Comparison of ENCODE assay signal across 11 cellular contexts in the genomic region with DNA sequence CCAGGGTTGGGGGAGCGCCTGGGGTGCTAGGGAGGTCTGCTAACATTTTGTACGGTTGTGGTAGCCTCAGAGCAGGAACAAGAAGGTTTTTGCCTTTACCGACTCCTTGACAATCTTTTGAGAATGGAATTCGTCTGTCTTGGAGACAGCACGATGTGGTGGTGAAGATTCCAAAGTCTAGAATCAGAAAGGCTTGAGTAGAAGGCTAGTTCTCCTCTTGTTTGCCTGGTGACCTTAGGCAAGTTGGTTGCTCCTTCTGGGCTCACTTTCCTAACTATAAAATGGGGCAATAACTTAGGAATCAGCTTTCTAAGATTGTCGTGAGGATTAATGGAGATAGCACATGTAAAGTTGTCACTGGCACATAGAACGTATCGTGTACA. TPM values are rescaled to one million over a fixed set of nuclear protein-coding genes. Genes with fewer than 3 reads are reported as not detected.
A peak's percentile ranks its signal among the peaks of the same experiment; 100 is the strongest.
DNase-seq lines count a peak whose midpoint lies in the region; ATAC-seq, FAIRE-seq and TF ChIP-seq lines count a peak whose summit lies in the region.
"Had no signal": no experiment of that assay in that cellular context is flagged by ENCODE, and none has a peak within 500 bp of the region (broad histone marks: within the 10 kb centered on the region; RNA-seq: fewer than 3 reads in every experiment).

No MANE protein-coding gene starts in this region.

- H3K4me1 Mint-ChIP-seq in endothelial cell (ENCODE audit: unreplicated experiment) = peaks cover 8% of the 10 kb centered on the region
- H3K4me1 Mint-ChIP-seq in neural progenitor cell = peaks cover 13% of the 10 kb centered on the region

- H3K4me3 Mint-ChIP-seq in endothelial cell (ENCODE audit: unreplicated experiment) = peak overlapping the region; percentile 88
- peak overlapping the region; percentile 85 for H3K4me3 Mint-ChIP-seq in neural progenitor cell

- no peaks in the 10 kb centered on the region for H4K20me1 ChIP-seq in neural progenitor cell (ENCODE audit: low read depth)

- DNase-seq in heart left ventricle (no peak), Right ventricle myocardium inferior (ENCODE audit: missing footprints) (no peak), endothelial cell (ENCODE audit: low spot score) (no peak), neural progenitor cell (ENCODE audit: low spot score) (no peak), urothelium cell line (ENCODE audit: low spot score) (no peak), NCI-H524 treated with DMSO at 0.1 percent for 48 hours (lab: John Stamatoyannopoulos, UW) (no peak), UCSD-AML1 (lab: John Stamatoyannopoulos, UW; ENCODE audit: unreplicated experiment) (no peak)
- no peak for DNase-seq in stimulated activated CD4-positive, alpha-beta T cell treated with anti-CD3 and anti-CD28 coated beads, Interleukin-4, amount 100 ng/mL, for 24 hours
- DNase-seq: amniotic stem cell, foreskin melanocyte, NCI-H2029 treated with DMSO at 0.1 percent for 48 hours had no signal

- H3K27ac ChIP-seq in heart left ventricle (peak overlapping the region in 1 of 12 donors; percentile 38), neural progenitor cell (no peak overlapping the region)

- H3K4me3 ChIP-seq in heart left ventricle (peak overlapping the region; percentile 20 to 73 (median 63)), neural progenitor cell (peak overlapping the region; percentile 55)

- H3K36me3 ChIP-seq in heart left ventricle = no peaks in the 10 kb centered on the region
- H3K36me3 ChIP-seq in neural progenitor cell = no peaks in the 10 kb centered on the region

- no peak overlapping the region for H3K27ac Mint-ChIP-seq in endothelial cell (ENCODE audit: unreplicated experiment)
- H3K27ac Mint-ChIP-seq in neural progenitor cell = no peak overlapping the region

- ATAC-seq in heart left ventricle = no peak
- no peak for ATAC-seq in Right ventricle myocardium inferior

- H3K9me3 ChIP-seq in heart left ventricle (no peaks in the 10 kb centered on the region), neural progenitor cell (ENCODE audit: low read depth) (no peaks in the 10 kb centered on the region)

- H3K27me3 Mint-ChIP-seq in endothelial cell (ENCODE audit: unreplicated experiment) = peaks cover 4% of the 10 kb centered on the region
- peaks cover 14% of the 10 kb centered on the region for H3K27me3 Mint-ChIP-seq in neural progenitor cell (ENCODE audit: insufficient read depth, low read depth)

- peaks cover 4% of the 10 kb centered on the region for H3F3A ChIP-seq in neural progenitor cell (ENCODE audit: low read depth)

- no peaks in the 10 kb centered on the region for H3K79me2 ChIP-seq in neural progenitor cell (ENCODE audit: low read depth)

- H3K9me3 Mint-ChIP-seq in endothelial cell (ENCODE audit: unreplicated experiment) (no peaks in the 10 kb centered on the region), neural progenitor cell (no peaks in the 10 kb centered on the region)

- TF ChIP-seq CTCF in heart left ventricle (IDR thresholded peaks at IDR 0.05) (no peak), endothelial cell (IDR thresholded peaks at IDR 0.05; ENCODE audit: unreplicated experiment) (no peak), neural progenitor cell (IDR thresholded peaks at IDR 0.05) (no peak)

- 77 to 87% (median 82%) methylated on average over 8 of the region's 8 CpGs for WGBS in heart left ventricle, 4 donors

- peaks cover 0 to 50% (median 0%) of the 10 kb centered on the region in 9 donors for H3K27me3 ChIP-seq in heart left ventricle
- peaks cover 41% of the 10 kb centered on the region for H3K27me3 ChIP-seq in neural progenitor cell

- H3K36me3 Mint-ChIP-seq in endothelial cell (ENCODE audit: low read depth, unreplicated experiment) (no peaks in the 10 kb centered on the region), neural progenitor cell (no peaks in the 10 kb centered on the region)

- peak; percentile 37 for FAIRE-seq in urothelium cell line (lab: Jason Lieb, UNC)

- peak overlapping the region; percentile 82 for H3K4me2 ChIP-seq in neural progenitor cell

- peak overlapping the region; percentile 88 for H2AFZ ChIP-seq in neural progenitor cell (replicated peaks)

- intact Hi-C loops in heart left ventricle (cut with DNase I) = loop anchor here in 6 of 10 donors (5.0 to 10.0 kb wide), 7 partner anchors 53 to 253 kb away; a partner anchor contains a TSS
- intact Hi-C loops in Right ventricle myocardium inferior (cut with DNase I) = loop anchor here (10.0 kb wide), 1 partner anchor 67 kb away; no protein-coding TSS in a partner anchor

- H3K4me1 ChIP-seq in heart left ventricle (peaks cover 0 to 17% (median 8%) of the 10 kb centered on the region in 12 donors), neural progenitor cell (no peaks in the 10 kb centered on the region)

- H3K9ac ChIP-seq in neural progenitor cell = no peak overlapping the region

- no peak for TF ChIP-seq POLR2A in heart left ventricle (IDR thresholded peaks at IDR 0.05)

RNA-seq across cellular contexts. Expression of a gene that starts 0.7 kb away (rescaled TPM):
- total RNA-seq in heart left ventricle (1 to 10 TPM in 8 of 9 donors, under 1 TPM in 1; 0.48 to 4.9 (median 2.5) TPM), Right ventricle myocardium inferior (2.4 TPM), endothelial cell (ENCODE audit: unreplicated experiment) (1.1 TPM), neural progenitor cell (ENCODE audit: low replicate concordance) (3.5 and 7.0 TPM in 2 replicates)
- polyA plus RNA-seq in heart left ventricle = 1 to 10 TPM in 1 of 2 donors, under 1 TPM in 1; 0.36 to 3.2 TPM

RNA-seq across cellular contexts. Expression of a gene that starts 38.6 kb away (rescaled TPM):
- total RNA-seq in heart left ventricle (100 to 1,000 TPM in 3 of 9 donors, 10 to 100 TPM in 6; 84.9 to 208 (median 96.0) TPM), Right ventricle myocardium inferior (102 TPM), endothelial cell (ENCODE audit: unreplicated experiment) (181 TPM), neural progenitor cell (ENCODE audit: low replicate concordance) (67.1 and 97.4 TPM in 2 replicates)
- 100 to 1,000 TPM in 1 of 2 donors, 10 to 100 TPM in 1; 98.1 to 108 TPM for polyA plus RNA-seq in heart left ventricle

RNA-seq across cellular contexts. Expression of a gene that starts 54.3 kb away (rescaled TPM):
- total RNA-seq in heart left ventricle (10 to 100 TPM; 16.8 to 48.6 (median 25.5) TPM), Right ventricle myocardium inferior (29.4 TPM), endothelial cell (ENCODE audit: unreplicated experiment) (1.8 TPM), neural progenitor cell (ENCODE audit: low replicate concordance) (2.5 and 5.4 TPM in 2 replicates)
- polyA plus RNA-seq in heart left ventricle = 10 to 100 TPM; 35.0 to 50.8 TPM
